8 cellular contexts compared by ENCODE assay signal in genomic region chr18:31102020-31102684, GRCh38. TPM values are rescaled to one million over a fixed set of nuclear protein-coding genes. Genes with fewer than 3 reads are reported as not detected.
DNase-seq lines count a peak whose midpoint lies in the region; ATAC-seq and TF ChIP-seq lines count a peak whose summit lies in the region.

Gene DSC2 (minus strand): TSS chr18:31102421. CDS start chr18:31101971, 450 bp downstream.

- peak within 1 kb of the TSS; percentile 25 for H2AFZ ChIP-seq in HCT116 (ENCODE audit: low read depth, low read length, poor library complexity, severe bottlenecking)

- no TSS peak for BruUV-seq in HCT116 (replicated peaks; lab: Mats Ljungman, UMichigan)

- H3K4me3 Mint-ChIP-seq in activated naive CD8-positive, alpha-beta T cell treated with anti-CD3 and anti-CD28 coated beads, Interleukin-2, amount 10 ng/mL, durations not matched to agents 7 days and 5 days, result peak within 1 kb of the TSS; percentile 49
- H3K4me3 Mint-ChIP-seq in activated CD4-positive, alpha-beta T cell treated with anti-CD3 and anti-CD28 coated beads, Interleukin-2, amount 10 ng/mL, durations not matched to agents 7 days and 5 days, result no peak within 1 kb of the TSS

- peaks cover 32% of the 10 kb centered on the region for H3K27me3 Mint-ChIP-seq in activated naive CD8-positive, alpha-beta T cell treated with anti-CD3 and anti-CD28 coated beads, Interleukin-2, amount 10 ng/mL, durations not matched to agents 7 days and 5 days
- H3K27me3 Mint-ChIP-seq in activated CD4-positive, alpha-beta T cell treated with anti-CD3 and anti-CD28 coated beads, Interleukin-2, amount 10 ng/mL, durations not matched to agents 7 days and 5 days, result peaks cover 38% of the 10 kb centered on the region

- no peaks in the 10 kb centered on the region for H3K4me1 Mint-ChIP-seq in activated naive CD8-positive, alpha-beta T cell treated with anti-CD3 and anti-CD28 coated beads, Interleukin-2, amount 10 ng/mL, durations not matched to agents 7 days and 5 days
- no peaks in the 10 kb centered on the region for H3K4me1 Mint-ChIP-seq in activated CD4-positive, alpha-beta T cell treated with anti-CD3 and anti-CD28 coated beads, Interleukin-2, amount 10 ng/mL, durations not matched to agents 7 days and 5 days

- no peaks in the 10 kb centered on the region for H4K20me1 ChIP-seq in HCT116 (ENCODE audit: insufficient read depth)

- H3K9me3 Mint-ChIP-seq in activated naive CD8-positive, alpha-beta T cell treated with anti-CD3 and anti-CD28 coated beads, Interleukin-2, amount 10 ng/mL, durations not matched to agents 7 days and 5 days, result peaks cover 2% of the 10 kb centered on the region
- no peaks in the 10 kb centered on the region for H3K9me3 Mint-ChIP-seq in activated CD4-positive, alpha-beta T cell treated with anti-CD3 and anti-CD28 coated beads, Interleukin-2, amount 10 ng/mL, durations not matched to agents 7 days and 5 days

- POLR2A ChIA-PET in HCT116 (lab: Charles Lee), result no interaction called here
- POLR2A ChIA-PET in activated naive CD8-positive, alpha-beta T cell treated with anti-CD3 and anti-CD28 coated beads, Interleukin-2, amount 10 ng/mL, durations not matched to agents 7 days and 5 days (lab: Charles Lee), result no interaction called here
- POLR2A ChIA-PET in activated CD4-positive, alpha-beta T cell treated with anti-CD3 and anti-CD28 coated beads, Interleukin-2, amount 10 ng/mL, durations not matched to agents 7 days and 5 days (lab: Charles Lee), result no interaction called here

- peaks cover 31% of the 10 kb centered on the region for H3K79me2 ChIP-seq in HCT116 (ENCODE audit: insufficient read depth, low read length)

- H3K27ac Mint-ChIP-seq in activated naive CD8-positive, alpha-beta T cell treated with anti-CD3 and anti-CD28 coated beads, Interleukin-2, amount 10 ng/mL, durations not matched to agents 7 days and 5 days, result no peak within 1 kb of the TSS
- no peak within 1 kb of the TSS for H3K27ac Mint-ChIP-seq in activated CD4-positive, alpha-beta T cell treated with anti-CD3 and anti-CD28 coated beads, Interleukin-2, amount 10 ng/mL, durations not matched to agents 7 days and 5 days

- in situ Hi-C loops in gastrocnemius medialis (cut with MboI; ENCODE audit: low sequenced_read_pairs in 4 of 4), result no loop called here

- H3K4me2 ChIP-seq in HCT116 (ENCODE audit: low read length), result peak within 1 kb of the TSS; percentile 98

- H3K9ac ChIP-seq in HCT116 (ENCODE audit: low read length), result peak within 1 kb of the TSS; percentile 91
- H3K9ac ChIP-seq in iPS-18a (ENCODE audit: low read length), result peak within 1 kb of the TSS; percentile 91

- CTCF ChIA-PET in HCT116 (lab: Charles Lee), result interaction anchor here (1.3 kb wide), 1 partner anchor 140 kb away, joined by 3 read pairs; no protein-coding TSS in a partner anchor
- CTCF ChIA-PET in activated CD4-positive, alpha-beta T cell treated with anti-CD3 and anti-CD28 coated beads, Interleukin-2, amount 10 ng/mL, durations not matched to agents 7 days and 5 days (lab: Charles Lee), result no interaction called here

- H3K9me3 ChIP-seq in HCT116 (ENCODE audit: control insufficient read depth in 1 of 2, insufficient read depth in 1 of 2, low read depth in 1 of 2, low read length in 2 of 2) (no peaks in the 10 kb centered on the region), iPS-18a (ENCODE audit: control insufficient read depth, low read depth, low read length) (no peaks in the 10 kb centered on the region), gastrocnemius medialis (no peaks in the 10 kb centered on the region), BE2C (no peaks in the 10 kb centered on the region)

- DNase-seq in HCT116 (ENCODE audit: low read depth, low spot score) (no peak), gastrocnemius medialis (no peak), BE2C (no peak)
- DNase-seq in activated naive CD8-positive, alpha-beta T cell treated with anti-CD3 and anti-CD28 coated beads, Interleukin-2, amount 10 ng/mL, durations not matched to agents 7 days and 5 days, result no peak
- no peak for DNase-seq in activated CD4-positive, alpha-beta T cell treated with anti-CD3 and anti-CD28 coated beads, Interleukin-2, amount 10 ng/mL, durations not matched to agents 7 days and 5 days

- peak; percentile 71 for ATAC-seq in HCT116
- no peak for ATAC-seq in activated naive CD8-positive, alpha-beta T cell treated with anti-CD3 and anti-CD28 coated beads, Interleukin-2, amount 10 ng/mL, durations not matched to agents 7 days and 5 days (ENCODE audit: low read depth)
- no peak for ATAC-seq in gastrocnemius medialis
- ATAC-seq in GM19035 (IDR thresholded peaks at IDR 0.05; ENCODE audit: unreplicated experiment), result no peak
- no peak for ATAC-seq in HG03039 (IDR thresholded peaks at IDR 0.05; ENCODE audit: unreplicated experiment)

- H3K27me3 ChIP-seq in HCT116 (ENCODE audit: insufficient read depth, low read length) (no peaks in the 10 kb centered on the region), iPS-18a (ENCODE audit: control insufficient read depth, insufficient read depth, low read length) (no peaks in the 10 kb centered on the region), gastrocnemius medialis (peaks cover 0 to 15% (median 6%) of the 10 kb centered on the region in 3 donors), BE2C (peaks cover 14% of the 10 kb centered on the region)

- H3K36me3 ChIP-seq in HCT116 (ENCODE audit: control insufficient read depth in 1 of 2, insufficient read depth in 2 of 2, low read length in 2 of 2) (no peaks in the 10 kb centered on the region), iPS-18a (ENCODE audit: control insufficient read depth, low read depth, low read length) (no peaks in the 10 kb centered on the region), gastrocnemius medialis (no peaks in the 10 kb centered on the region), BE2C (no peaks in the 10 kb centered on the region)

- TF ChIP-seq POLR2A in HCT116 (IDR thresholded peaks at IDR 0.05; ENCODE audit: borderline replicate concordance, extremely low read depth, insufficient read depth, insufficient read length), result no peak
- no peak for TF ChIP-seq POLR2A in gastrocnemius medialis (IDR thresholded peaks at IDR 0.05)

- no peaks in the 10 kb centered on the region for H3K36me3 Mint-ChIP-seq in activated naive CD8-positive, alpha-beta T cell treated with anti-CD3 and anti-CD28 coated beads, Interleukin-2, amount 10 ng/mL, durations not matched to agents 7 days and 5 days
- H3K36me3 Mint-ChIP-seq in activated CD4-positive, alpha-beta T cell treated with anti-CD3 and anti-CD28 coated beads, Interleukin-2, amount 10 ng/mL, durations not matched to agents 7 days and 5 days (ENCODE audit: low read depth), result no peaks in the 10 kb centered on the region

- H3K27ac ChIP-seq in HCT116 (ENCODE audit: low read depth, low read length), result peak within 1 kb of the TSS; percentile 83
- peak within 1 kb of the TSS; percentile 68 for H3K27ac ChIP-seq in iPS-18a (ENCODE audit: low read length)
- peak within 1 kb of the TSS; percentile 13 to 46 (median 26) for H3K27ac ChIP-seq in gastrocnemius medialis

- RAD21 ChIA-PET in HCT116 (lab: Charles Lee; ENCODE audit: low non-redundant PET in 1 of 2, low total read pairs in 2 of 2, uncharacterized antibody in 2 of 2, unreplicated experiment in 2 of 2), result no interaction called here

- peak; percentile 2; the same call in 1 of the 2 replicates for TF ChIP-seq RAD21 in HCT116 (IDR thresholded peaks at IDR 0.05; ENCODE audit: low read depth)

- H3K4me3 ChIP-seq in HCT116 (replicated peaks in 1 of 2; ENCODE audit: low read depth in 1 of 2, low read length in 2 of 2) (peak within 1 kb of the TSS; percentile 64 to 82), iPS-18a (ENCODE audit: low read length) (peak within 1 kb of the TSS; percentile 88), gastrocnemius medialis (peak within 1 kb of the TSS; percentile 49 to 53 (median 52)), BE2C (ENCODE audit: low read depth, low read length) (no peak within 1 kb of the TSS)

- intact Hi-C loops in HCT116 (cut with micrococcal nuclease) (loop anchor here (5.0 to 10.0 kb wide), 4 partner anchors 105 to 410 kb away; no protein-coding TSS in a partner anchor), gastrocnemius medialis (cut with DNase I; ENCODE audit: low total_unique reads) (no loop called here)

- H3K4me1 ChIP-seq in HCT116 (ENCODE audit: control insufficient read depth in 1 of 2, insufficient read depth in 2 of 2, low read length in 2 of 2) (peaks cover 31 to 67% of the 10 kb centered on the region in 2 experiments), iPS-18a (ENCODE audit: control insufficient read depth, low read depth, low read length) (peaks cover 21% of the 10 kb centered on the region), gastrocnemius medialis (no peaks in the 10 kb centered on the region), BE2C (no peaks in the 10 kb centered on the region)

- H3K9me2 ChIP-seq in HCT116 (ENCODE audit: insufficient read depth), result no peaks in the 10 kb centered on the region

- no peak for TF ChIP-seq CTCF in HCT116 (IDR thresholded peaks at IDR 0.05 in 2 of 3, conservative IDR thresholded peaks at IDR 0.05 in 1 of 3; ENCODE audit: borderline replicate concordance in 1 of 3, insufficient read depth in 1 of 3, low read depth in 2 of 3, low read length in 2 of 3)
- no peak for TF ChIP-seq CTCF in gastrocnemius medialis (IDR thresholded peaks at IDR 0.05 in 4 of 5, conservative IDR thresholded peaks at IDR 0.05 in 1 of 5)
- no peak for TF ChIP-seq CTCF in BE2C (IDR thresholded peaks at IDR 0.05; ENCODE audit: low read depth, low read length)

TF ChIP-seq in HCT116, 20 proteins besides CTCF, POLR2A, EP300 and RAD21 (continues in another document):
- no peak for TF ChIP-seq EZH2phosphoT487 (IDR thresholded peaks at IDR 0.05; ENCODE audit: borderline replicate concordance)
- peak; percentile 36; the same call in 1 of the 2 replicates for TF ChIP-seq CBX3 (IDR thresholded peaks at IDR 0.05; ENCODE audit: low read depth)
- TF ChIP-seq TCF7L2 (IDR thresholded peaks at IDR 0.05; ENCODE audit: borderline replicate concordance, extremely low read depth, insufficient read depth, insufficient read length), result no peak
- peak; percentile 67 for TF ChIP-seq POLR2AphosphoS5 (IDR thresholded peaks at IDR 0.05; ENCODE audit: low read depth, low read length)
- peak; percentile 36; the same call in 1 of the 2 replicates for TF ChIP-seq SIN3A (IDR thresholded peaks at IDR 0.05; ENCODE audit: low read depth)
- no peak for TF ChIP-seq ZNF274 (IDR thresholded peaks at IDR 0.05; ENCODE audit: low read depth, low read length)
- peak; percentile 70 for TF ChIP-seq ZFX (IDR thresholded peaks at IDR 0.05)
- no peak for TF ChIP-seq ELF1 (IDR thresholded peaks at IDR 0.05; ENCODE audit: borderline replicate concordance, low read depth)
- TF ChIP-seq SP1 (IDR thresholded peaks at IDR 0.05; ENCODE audit: low read depth), result peak; percentile 28; the same call in 1 of the 2 replicates

RNA-seq across cellular contexts. Expression of gene DSC2, which starts in this region (rescaled TPM):
- total RNA-seq in HCT116 (2021; ENCODE audit: unreplicated experiment), result 33.4 TPM
- 11.7 and 12.5 TPM in 2 replicates for polyA plus RNA-seq in HCT116 (2012)
- total RNA-seq in activated naive CD8-positive, alpha-beta T cell treated with anti-CD3 and anti-CD28 coated beads, Interleukin-2, amount 10 ng/mL, durations not matched to agents 7 days and 5 days, result not detected
- total RNA-seq in gastrocnemius medialis, result 1 to 10 TPM in 1 of 4 donors, under 1 TPM in 3; 0.56 to 1.2 (median 0.73) TPM
- total RNA-seq in activated CD4-positive, alpha-beta T cell treated with anti-CD3 and anti-CD28 coated beads, Interleukin-2, amount 10 ng/mL, durations not matched to agents 7 days and 5 days, result not detected
- polyA plus RNA-seq in BE2C (2012; ENCODE audit: insufficient read depth, insufficient read length, low read depth), result not detected

Comparison
In these comparisons a context has a peak if more than half of its experiments do, and no peak if none do; other contexts are left out.
1. RNA of gene DSC2 (total RNA-seq): 33.4 TPM in HCT116 (single experiment); 0.56 to 1.2 TPM in gastrocnemius medialis, not detected in activated naive CD8-positive, alpha-beta T cell treated with anti-CD3 and anti-CD28 coated beads, Interleukin-2, amount 10 ng/mL, durations not matched to agents 7 days and 5 days and not detected in activated CD4-positive, alpha-beta T cell treated with anti-CD3 and anti-CD28 coated beads, Interleukin-2, amount 10 ng/mL, durations not matched to agents 7 days and 5 days; every median in the first group is over 10 times any median in the second.
2. H3K27ac ChIP-seq: peak in every context shown above with its lines; median percentile 83 in HCT116; 68 in iPS-18a; 26 in gastrocnemius medialis.